18 cellular contexts compared by ENCODE assay signal in genomic region chr10:124232686-124233545, GRCh38.
DNase-seq lines count a peak whose midpoint lies in the region; ATAC-seq and TF ChIP-seq lines count a peak whose summit lies in the region.
"Had no signal": no experiment of that assay in that cellular context is flagged by ENCODE, and none has a peak within 500 bp of the region (broad histone marks: within the 10 kb centered on the region; RNA-seq: fewer than 3 reads in every experiment).

No MANE protein-coding gene starts in this region.

- WGBS in adrenal gland, 4 donors, result 53 to 63% (median 57%) methylated on average over 16 of the region's 16 CpGs
- WGBS in right cardiac atrium, result 51% methylated on average over 16 of the region's 16 CpGs
- 81% methylated on average over 16 of the region's 16 CpGs for WGBS in smooth muscle cell (ENCODE audit: low lambda C conversion rate)

- H3K4me3 ChIP-seq in BE2C (ENCODE audit: low read depth, low read length) (no peak overlapping the region), adrenal gland (no peak overlapping the region), right cardiac atrium (ENCODE audit: low read length) (no peak overlapping the region), smooth muscle cell (no peak overlapping the region)

- H3K27ac ChIP-seq in adrenal gland (peak overlapping the region in 2 of 5 donors; percentile 10 to 17), right cardiac atrium (ENCODE audit: low read length) (no peak overlapping the region), smooth muscle cell (ENCODE audit: low read depth) (no peak overlapping the region)

- H3K27ac Mint-ChIP-seq in activated CD4-positive, alpha-beta T cell treated with anti-CD3 and anti-CD28 coated beads, Interleukin-2, amount 10 ng/mL, durations not matched to agents 24 days and 14 days, result no peak overlapping the region

- no peak for TF ChIP-seq POLR2A in adrenal gland (IDR thresholded peaks at IDR 0.05)

- no peak overlapping the region for H3K4me2 ChIP-seq in smooth muscle cell

- H3K4me3 Mint-ChIP-seq in activated CD4-positive, alpha-beta T cell treated with anti-CD3 and anti-CD28 coated beads, Interleukin-2, amount 10 ng/mL, durations not matched to agents 24 days and 14 days, result no peak overlapping the region

- TF ChIP-seq CTCF in BE2C (IDR thresholded peaks at IDR 0.05; ENCODE audit: low read depth, low read length) (no peak), adrenal gland (IDR thresholded peaks at IDR 0.05) (no peak), smooth muscle cell (IDR thresholded peaks at IDR 0.05; ENCODE audit: borderline replicate concordance, insufficient read depth, poor library complexity, severe bottlenecking) (no peak)

- no peaks in the 10 kb centered on the region for H3K27me3 Mint-ChIP-seq in activated CD4-positive, alpha-beta T cell treated with anti-CD3 and anti-CD28 coated beads, Interleukin-2, amount 10 ng/mL, durations not matched to agents 24 days and 14 days

- H3K36me3 Mint-ChIP-seq in activated CD4-positive, alpha-beta T cell treated with anti-CD3 and anti-CD28 coated beads, Interleukin-2, amount 10 ng/mL, durations not matched to agents 24 days and 14 days (ENCODE audit: low read depth), result no peaks in the 10 kb centered on the region

- H3K4me1 ChIP-seq in BE2C (peaks cover 14% of the 10 kb centered on the region), adrenal gland (replicated peaks in 1 of 2) (peaks cover 0 to 8% of the 10 kb centered on the region in 2 donors), right cardiac atrium (ENCODE audit: control insufficient read depth, insufficient read depth, low read length) (peaks cover 3% of the 10 kb centered on the region), smooth muscle cell (ENCODE audit: low read depth) (no peaks in the 10 kb centered on the region)
- H3K4me1 ChIP-seq: Caco-2 had no signal

- intact Hi-C loops in activated CD4-positive, alpha-beta T cell treated with anti-CD3 and anti-CD28 coated beads, Interleukin-2, amount 10 ng/mL, durations not matched to agents 24 days and 14 days (cut with micrococcal nuclease), result loop anchor here (2.0 to 5.0 kb wide), 2 partner anchors 156 to 239 kb away; no protein-coding TSS in a partner anchor
- intact Hi-C loops in adrenal gland (cut with DNase I), result no loop called here
- intact Hi-C loops in right cardiac atrium (cut with DNase I), result no loop called here

- H3K9me3 Mint-ChIP-seq in activated CD4-positive, alpha-beta T cell treated with anti-CD3 and anti-CD28 coated beads, Interleukin-2, amount 10 ng/mL, durations not matched to agents 24 days and 14 days, result peaks cover 24% of the 10 kb centered on the region

- no peaks in the 10 kb centered on the region for H3K4me1 Mint-ChIP-seq in activated CD4-positive, alpha-beta T cell treated with anti-CD3 and anti-CD28 coated beads, Interleukin-2, amount 10 ng/mL, durations not matched to agents 24 days and 14 days

- no peaks in the 10 kb centered on the region for H3K27me3 ChIP-seq in BE2C
- no peaks in the 10 kb centered on the region for H3K27me3 ChIP-seq in adrenal gland
- no peaks in the 10 kb centered on the region for H3K27me3 ChIP-seq in right cardiac atrium (ENCODE audit: control insufficient read depth, insufficient read depth)
- no peaks in the 10 kb centered on the region for H3K27me3 ChIP-seq in smooth muscle cell (ENCODE audit: low read depth)

- no peak overlapping the region for H2AFZ ChIP-seq in smooth muscle cell (ENCODE audit: low read depth)

- no peaks in the 10 kb centered on the region for H3K79me2 ChIP-seq in smooth muscle cell (ENCODE audit: low read depth)

- H3K9me3 ChIP-seq in BE2C, result no peaks in the 10 kb centered on the region; the same call in 1 of the 2 replicates
- no peaks in the 10 kb centered on the region for H3K9me3 ChIP-seq in adrenal gland (replicated peaks in 1 of 3)
- no peaks in the 10 kb centered on the region for H3K9me3 ChIP-seq in right cardiac atrium (ENCODE audit: control insufficient read depth, low read length)
- no peaks in the 10 kb centered on the region for H3K9me3 ChIP-seq in smooth muscle cell (replicated peaks; ENCODE audit: low read depth)
- H3K9me3 ChIP-seq: Caco-2 had no signal

- H3K36me3 ChIP-seq in BE2C (no peaks in the 10 kb centered on the region), adrenal gland (replicated peaks in 1 of 2) (no peaks in the 10 kb centered on the region), smooth muscle cell (ENCODE audit: low read depth) (no peaks in the 10 kb centered on the region)

- H3K9ac ChIP-seq in smooth muscle cell (ENCODE audit: low read depth), result no peak overlapping the region

- DNase-seq in activated CD4-positive, alpha-beta T cell treated with anti-CD3 and anti-CD28 coated beads, Interleukin-2, amount 10 ng/mL, durations not matched to agents 24 days and 14 days, result peak; percentile 62
- DNase-seq in activated CD4-positive, alpha-beta T cell treated with anti-CD3 and anti-CD28 coated beads for 1 hour, result no peak
- DNase-seq in BE2C, result peak; percentile 61
- DNase-seq in adrenal gland, result peak in 4 of 7 donors; percentile 27 to 82 (median 32)
- no peak for DNase-seq in right cardiac atrium
- DNase-seq in smooth muscle cell (lab: John Stamatoyannopoulos, UW; ENCODE audit: unreplicated experiment), result no peak
- DNase-seq in NCI-H1092 treated with DMSO at 0.1 percent for 48 hours (lab: John Stamatoyannopoulos, UW), result no peak
- DNase-seq: DMS153, GOT3, KBM-7, NCI-H1048, NCI-H146, NCI-H2081, NCI-H510A treated with DMSO at 0.1 percent for 48 hours, NCI-H82 had no signal

- no peaks in the 10 kb centered on the region for H4K20me1 ChIP-seq in smooth muscle cell (ENCODE audit: low read depth)

- no peaks in the 10 kb centered on the region for H3F3A ChIP-seq in smooth muscle cell (ENCODE audit: low read depth)

- ATAC-seq in right cardiac atrium, result peak; percentile 21 to 29
- ATAC-seq in HG03025 (IDR thresholded peaks at IDR 0.05; ENCODE audit: low FRiP score, unreplicated experiment), result no peak
- ATAC-seq: Panc1 had no signal

Comparison
In these comparisons a context has a peak if more than half of its experiments do, and no peak if none do; other contexts are left out.
1. DNase-seq: peak in activated CD4-positive, alpha-beta T cell treated with anti-CD3 and anti-CD28 coated beads, Interleukin-2, amount 10 ng/mL, durations not matched to agents 24 days and 14 days (single experiment), BE2C (single experiment) and adrenal gland (4 of 7); none in activated CD4-positive, alpha-beta T cell treated with anti-CD3 and anti-CD28 coated beads for 1 hour (single experiment), right cardiac atrium (0 of 3), smooth muscle cell (single experiment) and NCI-H1092 treated with DMSO at 0.1 percent for 48 hours (single experiment).